In genomic region chr2:144509548-144510205, GRCh38 we compare ENCODE assay signal across 9 cellular contexts. TPM values are rescaled to one million over a fixed set of nuclear protein-coding genes. Genes with fewer than 3 reads are reported as not detected.
DNase-seq lines count a peak whose midpoint lies in the region; ATAC-seq and TF ChIP-seq lines count a peak whose summit lies in the region.
"Had no signal": no experiment of that assay in that cellular context is flagged by ENCODE, and none has a peak within 500 bp of the region (broad histone marks: within the 10 kb centered on the region; RNA-seq: fewer than 3 reads in every experiment).

No MANE protein-coding gene starts in this region.

- H3K4me1 ChIP-seq in spleen = peaks cover 37 to 100% (median 97%) of the 10 kb centered on the region in 6 donors

- H3K36me3 ChIP-seq in spleen = peaks cover 0 to 20% (median 2%) of the 10 kb centered on the region in 6 donors

- TF ChIP-seq CTCF in HFFc6 (IDR thresholded peaks at IDR 0.05) (no peak), WTC11 (IDR thresholded peaks at IDR 0.05) (no peak), spleen (IDR thresholded peaks at IDR 0.05 in 8 of 11, conservative IDR thresholded peaks at IDR 0.05 in 3 of 11) (no peak)

- 30 to 59% (median 47%) methylated on average over 6 of the region's 6 CpGs for WGBS in spleen, 5 donors

- peak overlapping the region in 1 of 8 donors; percentile 53 for H3K4me3 ChIP-seq in spleen

- DNase-seq in HFFc6 (no peak), WTC11 (ENCODE audit: low spot score) (no peak), islet precursor cell (peak; percentile 58), spleen (no peak), NCI-H2227 (lab: John Stamatoyannopoulos, UW; ENCODE audit: unreplicated experiment) (no peak), NCI-H2107 (lab: John Stamatoyannopoulos, UW) (no peak), NCI-H1092 treated with DMSO at 0.1 percent for 48 hours (lab: John Stamatoyannopoulos, UW) (no peak)
- DNase-seq: mammary epithelial cell had no signal

- intact Hi-C loops in spleen (cut with DNase I; ENCODE audit: low total_unique reads) = loop anchor here (10.0 kb wide), 1 partner anchor 45 kb away; no protein-coding TSS in a partner anchor

- POLR2A ChIA-PET in WTC11 (lab: Charles Lee) = interaction anchor here (0.5 to 0.9 kb wide), 4 partner anchors 15 to 908 kb away, joined by 3 to 7 read pairs (median 3); no protein-coding TSS in a partner anchor

- H3K36me3 Mint-ChIP-seq in HFFc6 (ENCODE audit: low read depth) (no peaks in the 10 kb centered on the region; the same call in 1 of the 2 replicates), WTC11 (no peaks in the 10 kb centered on the region)

- H3K27ac Mint-ChIP-seq in HFFc6 (peak overlapping the region; percentile 97), WTC11 (no peak overlapping the region)

- H3K27me3 ChIP-seq in spleen (replicated peaks in 1 of 7) = no peaks in the 10 kb centered on the region

- H3K9me3 Mint-ChIP-seq in HFFc6 = no peaks in the 10 kb centered on the region
- no peaks in the 10 kb centered on the region for H3K9me3 Mint-ChIP-seq in WTC11

- peak overlapping the region; percentile 64 to 99 (median 98) for H3K27ac ChIP-seq in spleen

- H3K27me3 Mint-ChIP-seq in HFFc6 (ENCODE audit: insufficient read depth) (peaks cover 5% of the 10 kb centered on the region), WTC11 (ENCODE audit: low read depth) (peaks cover 67% of the 10 kb centered on the region)

- no peak for TF ChIP-seq POLR2A in spleen (IDR thresholded peaks at IDR 0.05)

- ATAC-seq in WTC11 (no peak), HG03280 (IDR thresholded peaks at IDR 0.05; ENCODE audit: unreplicated experiment) (no peak)

- H3K4me3 Mint-ChIP-seq in HFFc6 (peak overlapping the region; percentile 90), WTC11 (peak overlapping the region; percentile 28)

- CTCF ChIA-PET in WTC11 (lab: Charles Lee) = interaction anchor here (1.4 to 1.5 kb wide), 2 partner anchors 60 kb away, joined by 6 to 13 read pairs; no protein-coding TSS in a partner anchor

- H3K4me1 Mint-ChIP-seq in HFFc6 (ENCODE audit: low read depth) = peaks cover 100% of the 10 kb centered on the region
- H3K4me1 Mint-ChIP-seq in WTC11 = peaks cover 78% of the 10 kb centered on the region

- no peaks in the 10 kb centered on the region for H3K9me3 ChIP-seq in spleen

TF ChIP-seq in WTC11, 78 proteins besides CTCF, POLR2A, EP300 and RAD21:
- TF ChIP-seq IRF1 (CRISPR knock-in tag; IDR thresholded peaks at IDR 0.05) = no peak
- no peak for TF ChIP-seq ZNF532 (CRISPR knock-in tag; IDR thresholded peaks at IDR 0.05; ENCODE audit: borderline replicate concordance)
- TF ChIP-seq FOXK1 (CRISPR knock-in tag; IDR thresholded peaks at IDR 0.05) = no peak
- TF ChIP-seq, protein P1, sequence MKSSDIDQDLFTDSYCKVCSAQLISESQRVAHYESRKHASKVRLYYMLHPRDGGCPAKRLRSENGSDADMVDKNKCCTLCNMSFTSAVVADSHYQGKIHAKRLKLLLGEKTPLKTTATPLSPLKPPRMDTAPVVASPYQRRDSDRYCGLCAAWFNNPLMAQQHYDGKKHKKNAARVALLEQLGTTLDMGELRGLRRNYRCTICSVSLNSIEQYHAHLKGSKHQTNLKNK (CRISPR knock-in tag; IDR thresholded peaks at IDR 0.05) = no peak
TF ChIP-seq in WTC11: peak in this region for 0.

RNA-seq across cellular contexts. Expression of gene ZEB2, which starts 10.2 kb away (rescaled TPM):
- total RNA-seq in HFFc6 (2021; fragmentation: NEBNext Ultra II Directional; extraction: Animal tissue kit (Norgen Biotek cat#: 25700)) = 10 to 100 TPM; 57.0 to 76.3 (median 62.8) TPM
- total RNA-seq in WTC11 (2021) (0.42 to 0.85 TPM (median 0.46 TPM) in 3 replicates), spleen (100 to 1,000 TPM; 217 to 362 (median 262) TPM)
- polyA plus RNA-seq in spleen = 10 to 100 TPM; 25.5 to 36.8 (median 28.5) TPM

Comparison
In these comparisons a context has a peak if more than half of its experiments do, and no peak if none do; other contexts are left out.
1. RNA of gene ZEB2, which starts 10.2 kb away (total RNA-seq): 217 to 362 TPM in spleen and 57.0 to 76.3 TPM in HFFc6; 0.42 to 0.85 TPM in WTC11; every median in the first group is over 10 times any median in the second.